ENCODE assay signal across 2 cellular contexts in genomic region chr1:231351816-231352215, GRCh38.
A peak's percentile ranks its signal among the peaks of the same experiment; 100 is the strongest.
TF ChIP-seq lines count a peak whose summit lies in the region.

No MANE protein-coding gene starts in this region.

TF ChIP-seq in K562, 482 proteins besides CTCF, POLR2A, EP300 and RAD21 (continues in another document):
- TF ChIP-seq ZBTB49 (CRISPR knock-in tag; IDR thresholded peaks at IDR 0.05; ENCODE audit: borderline replicate concordance) (no peak), KLF6 (CRISPR knock-in tag; IDR thresholded peaks at IDR 0.05; ENCODE audit: borderline replicate concordance) (no peak)
- TF ChIP-seq, protein P1, sequence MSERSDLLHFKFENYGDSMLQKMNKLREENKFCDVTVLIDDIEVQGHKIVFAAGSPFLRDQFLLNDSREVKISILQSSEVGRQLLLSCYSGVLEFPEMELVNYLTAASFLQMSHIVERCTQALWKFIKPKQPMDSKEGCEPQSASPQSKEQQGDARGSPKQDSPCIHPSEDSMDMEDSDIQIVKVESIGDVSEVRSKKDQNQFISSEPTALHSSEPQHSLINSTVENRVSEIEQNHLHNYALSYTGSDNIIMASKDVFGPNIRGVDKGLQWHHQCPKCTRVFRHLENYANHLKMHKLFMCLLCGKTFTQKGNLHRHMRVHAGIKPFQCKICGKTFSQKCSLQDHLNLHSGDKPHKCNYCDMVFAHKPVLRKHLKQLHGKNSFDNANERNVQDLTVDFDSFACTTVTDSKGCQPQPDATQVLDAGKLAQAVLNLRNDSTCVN (CRISPR knock-in tag; IDR thresholded peaks at IDR 0.05), result no peak
- TF ChIP-seq, protein P2, sequence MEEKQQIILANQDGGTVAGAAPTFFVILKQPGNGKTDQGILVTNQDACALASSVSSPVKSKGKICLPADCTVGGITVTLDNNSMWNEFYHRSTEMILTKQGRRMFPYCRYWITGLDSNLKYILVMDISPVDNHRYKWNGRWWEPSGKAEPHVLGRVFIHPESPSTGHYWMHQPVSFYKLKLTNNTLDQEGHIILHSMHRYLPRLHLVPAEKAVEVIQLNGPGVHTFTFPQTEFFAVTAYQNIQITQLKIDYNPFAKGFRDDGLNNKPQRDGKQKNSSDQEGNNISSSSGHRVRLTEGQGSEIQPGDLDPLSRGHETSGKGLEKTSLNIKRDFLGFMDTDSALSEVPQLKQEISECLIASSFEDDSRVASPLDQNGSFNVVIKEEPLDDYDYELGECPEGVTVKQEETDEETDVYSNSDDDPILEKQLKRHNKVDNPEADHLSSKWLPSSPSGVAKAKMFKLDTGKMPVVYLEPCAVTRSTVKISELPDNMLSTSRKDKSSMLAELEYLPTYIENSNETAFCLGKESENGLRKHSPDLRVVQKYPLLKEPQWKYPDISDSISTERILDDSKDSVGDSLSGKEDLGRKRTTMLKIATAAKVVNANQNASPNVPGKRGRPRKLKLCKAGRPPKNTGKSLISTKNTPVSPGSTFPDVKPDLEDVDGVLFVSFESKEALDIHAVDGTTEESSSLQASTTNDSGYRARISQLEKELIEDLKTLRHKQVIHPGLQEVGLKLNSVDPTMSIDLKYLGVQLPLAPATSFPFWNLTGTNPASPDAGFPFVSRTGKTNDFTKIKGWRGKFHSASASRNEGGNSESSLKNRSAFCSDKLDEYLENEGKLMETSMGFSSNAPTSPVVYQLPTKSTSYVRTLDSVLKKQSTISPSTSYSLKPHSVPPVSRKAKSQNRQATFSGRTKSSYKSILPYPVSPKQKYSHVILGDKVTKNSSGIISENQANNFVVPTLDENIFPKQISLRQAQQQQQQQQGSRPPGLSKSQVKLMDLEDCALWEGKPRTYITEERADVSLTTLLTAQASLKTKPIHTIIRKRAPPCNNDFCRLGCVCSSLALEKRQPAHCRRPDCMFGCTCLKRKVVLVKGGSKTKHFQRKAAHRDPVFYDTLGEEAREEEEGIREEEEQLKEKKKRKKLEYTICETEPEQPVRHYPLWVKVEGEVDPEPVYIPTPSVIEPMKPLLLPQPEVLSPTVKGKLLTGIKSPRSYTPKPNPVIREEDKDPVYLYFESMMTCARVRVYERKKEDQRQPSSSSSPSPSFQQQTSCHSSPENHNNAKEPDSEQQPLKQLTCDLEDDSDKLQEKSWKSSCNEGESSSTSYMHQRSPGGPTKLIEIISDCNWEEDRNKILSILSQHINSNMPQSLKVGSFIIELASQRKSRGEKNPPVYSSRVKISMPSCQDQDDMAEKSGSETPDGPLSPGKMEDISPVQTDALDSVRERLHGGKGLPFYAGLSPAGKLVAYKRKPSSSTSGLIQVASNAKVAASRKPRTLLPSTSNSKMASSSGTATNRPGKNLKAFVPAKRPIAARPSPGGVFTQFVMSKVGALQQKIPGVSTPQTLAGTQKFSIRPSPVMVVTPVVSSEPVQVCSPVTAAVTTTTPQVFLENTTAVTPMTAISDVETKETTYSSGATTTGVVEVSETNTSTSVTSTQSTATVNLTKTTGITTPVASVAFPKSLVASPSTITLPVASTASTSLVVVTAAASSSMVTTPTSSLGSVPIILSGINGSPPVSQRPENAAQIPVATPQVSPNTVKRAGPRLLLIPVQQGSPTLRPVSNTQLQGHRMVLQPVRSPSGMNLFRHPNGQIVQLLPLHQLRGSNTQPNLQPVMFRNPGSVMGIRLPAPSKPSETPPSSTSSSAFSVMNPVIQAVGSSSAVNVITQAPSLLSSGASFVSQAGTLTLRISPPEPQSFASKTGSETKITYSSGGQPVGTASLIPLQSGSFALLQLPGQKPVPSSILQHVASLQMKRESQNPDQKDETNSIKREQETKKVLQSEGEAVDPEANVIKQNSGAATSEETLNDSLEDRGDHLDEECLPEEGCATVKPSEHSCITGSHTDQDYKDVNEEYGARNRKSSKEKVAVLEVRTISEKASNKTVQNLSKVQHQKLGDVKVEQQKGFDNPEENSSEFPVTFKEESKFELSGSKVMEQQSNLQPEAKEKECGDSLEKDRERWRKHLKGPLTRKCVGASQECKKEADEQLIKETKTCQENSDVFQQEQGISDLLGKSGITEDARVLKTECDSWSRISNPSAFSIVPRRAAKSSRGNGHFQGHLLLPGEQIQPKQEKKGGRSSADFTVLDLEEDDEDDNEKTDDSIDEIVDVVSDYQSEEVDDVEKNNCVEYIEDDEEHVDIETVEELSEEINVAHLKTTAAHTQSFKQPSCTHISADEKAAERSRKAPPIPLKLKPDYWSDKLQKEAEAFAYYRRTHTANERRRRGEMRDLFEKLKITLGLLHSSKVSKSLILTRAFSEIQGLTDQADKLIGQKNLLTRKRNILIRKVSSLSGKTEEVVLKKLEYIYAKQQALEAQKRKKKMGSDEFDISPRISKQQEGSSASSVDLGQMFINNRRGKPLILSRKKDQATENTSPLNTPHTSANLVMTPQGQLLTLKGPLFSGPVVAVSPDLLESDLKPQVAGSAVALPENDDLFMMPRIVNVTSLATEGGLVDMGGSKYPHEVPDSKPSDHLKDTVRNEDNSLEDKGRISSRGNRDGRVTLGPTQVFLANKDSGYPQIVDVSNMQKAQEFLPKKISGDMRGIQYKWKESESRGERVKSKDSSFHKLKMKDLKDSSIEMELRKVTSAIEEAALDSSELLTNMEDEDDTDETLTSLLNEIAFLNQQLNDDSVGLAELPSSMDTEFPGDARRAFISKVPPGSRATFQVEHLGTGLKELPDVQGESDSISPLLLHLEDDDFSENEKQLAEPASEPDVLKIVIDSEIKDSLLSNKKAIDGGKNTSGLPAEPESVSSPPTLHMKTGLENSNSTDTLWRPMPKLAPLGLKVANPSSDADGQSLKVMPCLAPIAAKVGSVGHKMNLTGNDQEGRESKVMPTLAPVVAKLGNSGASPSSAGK (IDR thresholded peaks at IDR 0.05), result no peak

TF ChIP-seq in endothelial cell of umbilical vein, 7 proteins besides CTCF, POLR2A, EP300 and RAD21:
- TF ChIP-seq MAX (IDR thresholded peaks at IDR 0.05; ENCODE audit: insufficient read depth, insufficient read length), result no peak
- TF ChIP-seq FOS (IDR thresholded peaks at IDR 0.05; ENCODE audit: borderline replicate concordance, insufficient read depth, low read length), result peak; percentile 50
- TF ChIP-seq POLR2AphosphoS5 (IDR thresholded peaks at IDR 0.05; ENCODE audit: insufficient read depth, low read depth, low read length), result peak; percentile 14
- peak; percentile 83 for TF ChIP-seq JUN (IDR thresholded peaks at IDR 0.05; ENCODE audit: borderline replicate concordance, insufficient read depth, insufficient read length, low read depth)
- TF ChIP-seq MYC (IDR thresholded peaks at IDR 0.05; ENCODE audit: low read depth, low read length), result no peak
- no peak for TF ChIP-seq EZH2 (IDR thresholded peaks at IDR 0.05; ENCODE audit: borderline replicate concordance, low read depth, low read length, severe bottlenecking)
- peak; percentile 57 for TF ChIP-seq GATA2 (IDR thresholded peaks at IDR 0.05; ENCODE audit: insufficient read depth, insufficient read length, low read depth, low read length)
TF ChIP-seq in endothelial cell of umbilical vein: peak in this region for 4.
